In genomic region chr2:75646090-75646582, GRCh38 we compare ENCODE assay signal across 7 cellular contexts.
DNase-seq lines count a peak whose midpoint lies in the region; ATAC-seq and TF ChIP-seq lines count a peak whose summit lies in the region.

No MANE protein-coding gene starts in this region.

- peak overlapping the region; percentile 91 for H3K9ac ChIP-seq in HUES48 (ENCODE audit: low read depth, low read length)

- H3K27me3 Mint-ChIP-seq in nephron (ENCODE audit: low read depth): no peaks in the 10 kb centered on the region

- H3K4me1 Mint-ChIP-seq in nephron: peaks cover 2% of the 10 kb centered on the region

- H3K4me3 ChIP-seq in HUES48 (ENCODE audit: low read depth, low read length) (peak overlapping the region; percentile 95), coronary artery (peak overlapping the region; percentile 97)

- H3K27ac Mint-ChIP-seq in nephron: peak overlapping the region; percentile 96 to 97 (median 97)

- peak; percentile 2 for ATAC-seq in GM19328 (IDR thresholded peaks at IDR 0.05; ENCODE audit: unreplicated experiment)
- ATAC-seq in HG03097 (IDR thresholded peaks at IDR 0.05; ENCODE audit: low FRiP score, unreplicated experiment): no peak
- ATAC-seq in HG02970 (IDR thresholded peaks at IDR 0.05; ENCODE audit: low FRiP score, unreplicated experiment): no peak

- no peaks in the 10 kb centered on the region for H3K9me3 Mint-ChIP-seq in nephron

- H3K4me3 Mint-ChIP-seq in nephron: peak overlapping the region; percentile 97

- H3K27ac ChIP-seq in HUES48 (ENCODE audit: low read depth, low read length) (peak overlapping the region; percentile 76), coronary artery (peak overlapping the region; percentile 61 to 81)

- no peaks in the 10 kb centered on the region for H3K4me1 ChIP-seq in HUES48 (ENCODE audit: control insufficient read depth, insufficient read depth, low read length)

- no peaks in the 10 kb centered on the region for H3K9me3 ChIP-seq in HUES48 (ENCODE audit: control insufficient read depth, insufficient read depth, low read length)

- H3K36me3 ChIP-seq in HUES48 (ENCODE audit: control insufficient read depth, insufficient read depth, low read length): peaks cover 30% of the 10 kb centered on the region

- no peak for DNase-seq in coronary artery (ENCODE audit: low spot score)
- no peak for DNase-seq in superior temporal gyrus (ENCODE audit: extremely low spot score)

- H3K36me3 Mint-ChIP-seq in nephron (ENCODE audit: low read depth): peaks cover 30% of the 10 kb centered on the region

- TF ChIP-seq CTCF in coronary artery (IDR thresholded peaks at IDR 0.05) (no peak), nephron (IDR thresholded peaks at IDR 0.05; ENCODE audit: unreplicated experiment in 3 of 3) (no peak)

- H3K27me3 ChIP-seq in HUES48 (ENCODE audit: control insufficient read depth, insufficient read depth, low read length): no peaks in the 10 kb centered on the region
